ENCODE assay signal across 8 cellular contexts in the genomic region with DNA sequence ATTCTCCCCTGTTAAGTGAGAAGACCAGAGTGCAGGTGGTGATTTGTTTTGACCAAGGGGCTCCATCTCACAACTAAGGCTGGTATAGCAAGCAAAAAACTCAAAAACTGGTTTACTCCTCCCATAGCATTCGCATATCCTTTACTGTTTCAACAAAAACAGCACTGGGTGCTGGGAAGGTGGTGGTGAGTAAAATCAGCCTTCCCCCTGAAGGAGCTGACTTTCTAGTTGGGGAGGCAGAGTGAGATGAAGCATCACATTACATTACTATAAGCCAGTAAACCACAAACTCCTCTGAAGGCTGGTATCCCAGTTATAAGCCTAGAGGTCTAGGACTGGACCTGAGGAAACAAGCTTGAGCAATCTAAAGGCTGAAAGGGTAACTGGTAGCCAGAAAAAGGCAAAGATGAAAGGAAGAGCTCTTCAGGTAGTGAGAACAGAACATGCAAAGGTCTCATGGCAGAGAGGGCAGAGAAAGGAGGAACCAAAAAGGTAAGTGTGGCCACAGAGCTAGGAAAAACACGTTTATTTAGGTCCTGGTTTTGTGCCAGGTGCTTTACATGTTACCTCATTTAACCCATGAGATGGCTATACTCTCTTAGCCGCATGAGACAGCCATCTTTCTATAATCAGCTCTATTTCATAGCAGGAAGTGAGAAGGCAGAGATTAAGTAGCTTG. TPM values are rescaled to one million over a fixed set of nuclear protein-coding genes. Genes with fewer than 3 reads are reported as not detected.
A peak's percentile ranks its signal among the peaks of the same experiment; 100 is the strongest.
DNase-seq lines count a peak whose midpoint lies in the region; ATAC-seq and TF ChIP-seq lines count a peak whose summit lies in the region.

No MANE protein-coding gene starts in this region.

- no peaks in the 10 kb centered on the region for H3K27me3 ChIP-seq in left lung

- DNase-seq in GM12865 (ENCODE audit: low read depth) (peak; percentile 94), astrocyte of the spinal cord (ENCODE audit: low read depth, low spot score) (peak; percentile 62), D341Med (ENCODE audit: low spot score) (no peak), NCI-H510A (lab: John Stamatoyannopoulos, UW) (no peak), coronary artery (ENCODE audit: low spot score) (no peak), left lung (no peak)

- H3K9me3 ChIP-seq in left lung: no peaks in the 10 kb centered on the region

- peaks cover 0 to 7% of the 10 kb centered on the region in 2 donors for H3K36me3 ChIP-seq in left lung

- H3K4me3 ChIP-seq in GM12865 (ENCODE audit: low read depth, low read length): peak overlapping the region; percentile 17; the same call in 1 of the 2 replicates
- H3K4me3 ChIP-seq in astrocyte of the spinal cord (ENCODE audit: low read depth, low read length): no peak overlapping the region
- H3K4me3 ChIP-seq in coronary artery: no peak overlapping the region
- no peak overlapping the region for H3K4me3 ChIP-seq in left lung

- peaks cover 5 to 39% of the 10 kb centered on the region in 2 donors for H3K4me1 ChIP-seq in left lung

- TF ChIP-seq CTCF in GM12865 (IDR thresholded peaks at IDR 0.05; ENCODE audit: insufficient read depth, low read depth, low read length, missing control alignments) (no peak), astrocyte of the spinal cord (IDR thresholded peaks at IDR 0.05; ENCODE audit: low read depth, low read length) (no peak), coronary artery (IDR thresholded peaks at IDR 0.05) (no peak), left lung (IDR thresholded peaks at IDR 0.05) (no peak)

- ATAC-seq in GM21360 (IDR thresholded peaks at IDR 0.05; ENCODE audit: unreplicated experiment) (peak; percentile 87), HG03469 (IDR thresholded peaks at IDR 0.05; ENCODE audit: unreplicated experiment) (peak; percentile 87), left lung (no peak)

- in situ Hi-C loops in astrocyte of the spinal cord (cut with HindIII; ENCODE audit: low sequenced_read_pairs): no loop called here

- no peak overlapping the region for H3K27ac ChIP-seq in coronary artery
- no peak overlapping the region for H3K27ac ChIP-seq in left lung

- intact Hi-C loops in left lung (cut with DNase I): no loop called here

RNA-seq across cellular contexts. Expression of a gene that starts 22.3 kb away (rescaled TPM):
- total RNA-seq in left lung: 100 to 1,000 TPM; 127 to 155 TPM

Comparison
In these comparisons a context has a peak if more than half of its experiments do, and no peak if none do; other contexts are left out.
1. DNase-seq: peak in GM12865 (single experiment) and astrocyte of the spinal cord (single experiment); none in D341Med (single experiment), NCI-H510A (single experiment), coronary artery (single experiment) and left lung (0 of 2).